ENCODE assay signal across 8 cellular contexts in genomic region chr11:34512810-34513673, GRCh38. TPM values are rescaled to one million over a fixed set of nuclear protein-coding genes. Genes with fewer than 3 reads are reported as not detected.
DNase-seq lines count a peak whose midpoint lies in the region; ATAC-seq and TF ChIP-seq lines count a peak whose summit lies in the region.

No MANE protein-coding gene starts in this region.

- no peaks in the 10 kb centered on the region for H3K9me2 ChIP-seq in hepatocyte (replicated peaks; ENCODE audit: insufficient read depth)

- WGBS in hepatocyte (ENCODE audit: low lambda C conversion rate, missing lambda C conversion rate): 77% methylated on average over 24 of the region's 25 CpGs

- no peak overlapping the region for H3K27ac ChIP-seq in DND-41 (ENCODE audit: low read length)
- peak overlapping the region; percentile 8 for H3K27ac ChIP-seq in hepatocyte

- no peak overlapping the region for H2AFZ ChIP-seq in DND-41 (ENCODE audit: low read depth, low read length)
- H2AFZ ChIP-seq in hepatocyte: no peak overlapping the region

- no peaks in the 10 kb centered on the region for H3K9me3 ChIP-seq in DND-41 (ENCODE audit: insufficient read depth, low read length, severe bottlenecking)
- H3K9me3 ChIP-seq in hepatocyte (ENCODE audit: low read depth): no peaks in the 10 kb centered on the region

- no peak overlapping the region for H3K9ac ChIP-seq in DND-41 (ENCODE audit: low read depth, low read length)

- H3K4me2 ChIP-seq in DND-41 (ENCODE audit: insufficient read depth, low read length) (no peak overlapping the region), hepatocyte (peak overlapping the region; percentile 57)

- H3K36me3 ChIP-seq in DND-41 (ENCODE audit: insufficient read depth, low read length) (no peaks in the 10 kb centered on the region), hepatocyte (replicated peaks; ENCODE audit: insufficient read depth, low read depth) (no peaks in the 10 kb centered on the region)

- DNase-seq in DND-41 (peak; percentile 56), GM20000 (ENCODE audit: low spot score) (peak; percentile 80), HT1080 (ENCODE audit: low read depth) (peak; percentile 56), SKM-1 treated with dmso at 0.1 percent for 144 hours (lab: John Stamatoyannopoulos, UW; ENCODE audit: unreplicated experiment) (peak; percentile 45), amniotic epithelial cell (ENCODE audit: low read depth) (peak; percentile 62), hepatocyte (ENCODE audit: low spot score) (peak; percentile 73), NCI-H187 (lab: John Stamatoyannopoulos, UW) (no peak)
- peak; percentile 43 for DNase-seq in stimulated activated CD4-positive, alpha-beta T cell treated with anti-CD3 and anti-CD28 coated beads, Interleukin-12 subunit alpha, Interleukin-12 subunit beta, amount 100 ng/mL, for 4 hours

- H4K20me1 ChIP-seq in DND-41 (ENCODE audit: insufficient read depth, low read length) (no peaks in the 10 kb centered on the region), hepatocyte (ENCODE audit: insufficient read depth, poor library complexity, severe bottlenecking) (no peaks in the 10 kb centered on the region)

- H3K27me3 ChIP-seq in DND-41 (ENCODE audit: insufficient read depth, low read length, poor library complexity) (no peaks in the 10 kb centered on the region), hepatocyte (no peaks in the 10 kb centered on the region)

- H3K79me2 ChIP-seq in DND-41 (ENCODE audit: insufficient read depth, low read length) (no peaks in the 10 kb centered on the region), hepatocyte (no peaks in the 10 kb centered on the region)

- H3K4me3 ChIP-seq in DND-41 (ENCODE audit: low read depth in 1 of 2, low read length in 2 of 2): no peak overlapping the region
- H3K4me3 ChIP-seq in hepatocyte: no peak overlapping the region

- peak; percentile 86 for TF ChIP-seq CTCF in DND-41 (IDR thresholded peaks at IDR 0.05; ENCODE audit: borderline replicate concordance, extremely low read depth, low read length, poor library complexity, severe bottlenecking)
- peak; percentile 78 for TF ChIP-seq CTCF in GM20000 (IDR thresholded peaks at IDR 0.05; ENCODE audit: extremely low read depth, missing control alignments)
- peak; percentile 57 for TF ChIP-seq CTCF in hepatocyte (IDR thresholded peaks at IDR 0.05; ENCODE audit: poor library complexity)

- ATAC-seq in DND-41 (ENCODE audit: insufficient read depth, low read depth): peak; percentile 99

- no peaks in the 10 kb centered on the region for H3K4me1 ChIP-seq in DND-41 (ENCODE audit: insufficient read depth, low read length)
- H3K4me1 ChIP-seq in hepatocyte (ENCODE audit: insufficient read depth): no peaks in the 10 kb centered on the region

RNA-seq across cellular contexts. Expression of gene ELF5, which starts 0.6 kb away (rescaled TPM):
- total RNA-seq in HT1080 (2014; rRNA removed; shearing (Covaris generic)): not detected in 2 replicates
- not detected in 2 replicates for polyA plus RNA-seq in HT1080 (2015; cell fraction: cytosol; rRNA removed)
- not detected in 2 replicates for polyA plus RNA-seq in HT1080 (2015; cell fraction: nucleus; rRNA removed)
- total RNA-seq in hepatocyte: 0.16 and 0.50 TPM in 2 replicates
- 0.53 and 1.0 TPM in 2 replicates for polyA plus RNA-seq in hepatocyte

Comparison
In these comparisons a context has a peak if more than half of its experiments do, and no peak if none do; other contexts are left out.
1. DNase-seq: peak in DND-41 (single experiment), GM20000 (single experiment), HT1080 (single experiment), SKM-1 treated with dmso at 0.1 percent for 144 hours (single experiment), amniotic epithelial cell (single experiment), hepatocyte (single experiment) and stimulated activated CD4-positive, alpha-beta T cell treated with anti-CD3 and anti-CD28 coated beads, Interleukin-12 subunit alpha, Interleukin-12 subunit beta, amount 100 ng/mL, for 4 hours (single experiment); none in NCI-H187 (0 of 2).
2. Peak in every context shown above with its lines, with median percentiles within 50 percentile points of each other: CTCF ChIP-seq.